Comparison of ENCODE assay signal across 11 cellular contexts in genomic region chr19:16435999-16436650, GRCh38. TPM values are rescaled to one million over a fixed set of nuclear protein-coding genes. Genes with fewer than 3 reads are reported as not detected.
A peak's percentile ranks its signal among the peaks of the same experiment; 100 is the strongest.
DNase-seq lines count a peak whose midpoint lies in the region; ATAC-seq and TF ChIP-seq lines count a peak whose summit lies in the region.
"Had no signal": no experiment of that assay in that cellular context is flagged by ENCODE, and none has a peak within 500 bp of the region (broad histone marks: within the 10 kb centered on the region; RNA-seq: fewer than 3 reads in every experiment).

No MANE protein-coding gene starts in this region.

- H3K4me1 ChIP-seq in breast epithelium (no peaks in the 10 kb centered on the region), mucosa of descending colon (ENCODE audit: low read depth) (no peaks in the 10 kb centered on the region), upper lobe of right lung (peaks cover 19% of the 10 kb centered on the region)

- POLR2A ChIA-PET in MCF 10A (lab: Yijun Ruan, JAX) = no interaction called here

- no peak overlapping the region for H3K27ac Mint-ChIP-seq in MCF 10A (ENCODE audit: low read depth, unreplicated experiment)

- no peaks in the 10 kb centered on the region for H3K4me1 Mint-ChIP-seq in MCF 10A (ENCODE audit: insufficient read depth, unreplicated experiment)

- peaks cover 68% of the 10 kb centered on the region for H3K36me3 Mint-ChIP-seq in MCF 10A (ENCODE audit: insufficient read depth, unreplicated experiment)

- H3K36me3 ChIP-seq in breast epithelium = no peaks in the 10 kb centered on the region
- H3K36me3 ChIP-seq in mucosa of descending colon (ENCODE audit: low read depth) = no peaks in the 10 kb centered on the region
- H3K36me3 ChIP-seq in upper lobe of right lung = peaks cover 58% of the 10 kb centered on the region

- intact Hi-C loops in breast epithelium (cut with DNase I; ENCODE audit: low total_unique reads) (no loop called here), MCF 10A (cut with micrococcal nuclease) (no loop called here), mucosa of descending colon (cut with DNase I, micrococcal nuclease) (no loop called here), upper lobe of right lung (cut with DNase I) (no loop called here)

- H3K4me3 Mint-ChIP-seq in MCF 10A (ENCODE audit: unreplicated experiment) = no peak overlapping the region
- H3K4me3 Mint-ChIP-seq: activated T-cell treated with anti-CD3 and anti-CD28 coated beads, Interleukin-2, amount 50 U/mL, for 4 hours had no signal

- H3K27me3 Mint-ChIP-seq in MCF 10A (ENCODE audit: insufficient read depth, unreplicated experiment) = no peaks in the 10 kb centered on the region

- CTCF ChIA-PET in MCF 10A (lab: Yijun Ruan, JAX) = interaction anchor here (0.6 to 0.7 kb wide), 2 partner anchors 18 to 20 kb away, joined by 3 to 4 read pairs; no protein-coding TSS in a partner anchor

- peak; percentile 11 for ATAC-seq in mucosa of descending colon
- ATAC-seq in upper lobe of right lung = peak; percentile 39
- ATAC-seq: activated T-cell treated with anti-CD3 and anti-CD28 coated beads, Interleukin-2, amount 50 U/mL, for 4 hours had no signal

- TF ChIP-seq POLR2A in breast epithelium (IDR thresholded peaks at IDR 0.05) = no peak

- H3K27me3 ChIP-seq in breast epithelium (no peaks in the 10 kb centered on the region), upper lobe of right lung (no peaks in the 10 kb centered on the region)

- H3K4me3 ChIP-seq in breast epithelium = no peak overlapping the region
- no peak overlapping the region for H3K4me3 ChIP-seq in mucosa of descending colon
- no peak overlapping the region for H3K4me3 ChIP-seq in upper lobe of right lung

- H3K27ac ChIP-seq in breast epithelium = peak overlapping the region; percentile 49 to 60
- peak overlapping the region; percentile 89 for H3K27ac ChIP-seq in cingulate gyrus (ENCODE audit: low read depth, low read length)
- peak overlapping the region; percentile 39 for H3K27ac ChIP-seq in upper lobe of right lung

- TF ChIP-seq CTCF in breast epithelium (IDR thresholded peaks at IDR 0.05) = no peak
- TF ChIP-seq CTCF in MCF 10A (IDR thresholded peaks at IDR 0.05; ENCODE audit: unreplicated experiment) = no peak
- TF ChIP-seq CTCF in mucosa of descending colon (IDR thresholded peaks at IDR 0.05) = no peak
- no peak for TF ChIP-seq CTCF in upper lobe of right lung (IDR thresholded peaks at IDR 0.05)

- H3K9me3 Mint-ChIP-seq in MCF 10A (ENCODE audit: unreplicated experiment) = no peaks in the 10 kb centered on the region
- H3K9me3 Mint-ChIP-seq: activated T-cell treated with anti-CD3 and anti-CD28 coated beads, Interleukin-2, amount 50 U/mL, for 4 hours had no signal

- no TSS peak for BruUV-seq in MCF 10A (replicated peaks; lab: Mats Ljungman, UMichigan)

- DNase-seq in breast epithelium (ENCODE audit: low spot score in 2 of 2) (no peak), MCF 10A (ENCODE audit: unreplicated experiment) (no peak), mucosa of descending colon (no peak), upper lobe of right lung (no peak), NCI-H2029 (lab: John Stamatoyannopoulos, UW) (no peak), GM19238 (ENCODE audit: insufficient read length, low spot score) (no peak), CD1c-positive myeloid dendritic cell (ENCODE audit: extremely low spot score) (no peak)
- DNase-seq: activated T-cell treated with anti-CD3 and anti-CD28 coated beads, Interleukin-2, amount 50 U/mL, for 4 hours; AML-193; stimulated activated CD4-positive, alpha-beta T cell treated with anti-CD3 and anti-CD28 coated beads, Interleukin-4, amount 100 ng/mL, for 24 hours had no signal

- H3K9me3 ChIP-seq in breast epithelium (no peaks in the 10 kb centered on the region), mucosa of descending colon (no peaks in the 10 kb centered on the region), upper lobe of right lung (no peaks in the 10 kb centered on the region)

RNA-seq across cellular contexts. Expression of gene EPS15L1, which starts 35.6 kb away (rescaled TPM):
- total RNA-seq in breast epithelium (10 to 100 TPM; 17.3 to 40.2 (median 31.8) TPM), MCF 10A (2022) (33.7 and 38.7 TPM in 2 replicates), mucosa of descending colon (10 to 100 TPM; 36.8 to 49.8 (median 40.0) TPM), upper lobe of right lung (42.8 TPM)

RNA-seq across cellular contexts. Expression of gene CALR3, which starts 59.8 kb away (rescaled TPM):
- not detected for total RNA-seq in breast epithelium
- total RNA-seq in MCF 10A (2022) = not detected in 2 replicates
- total RNA-seq in mucosa of descending colon = not detected
- total RNA-seq in upper lobe of right lung = not detected
- total RNA-seq: activated T-cell treated with anti-CD3 and anti-CD28 coated beads, Interleukin-2, amount 50 U/mL, for 4 hours had no signal

Comparison
In these comparisons a context has a peak if more than half of its experiments do, and no peak if none do; other contexts are left out.
1. H3K27ac ChIP-seq: peak in every context shown above with its lines; median percentile 89 in cingulate gyrus; 54 in breast epithelium; 39 in upper lobe of right lung.